8 cellular contexts compared by ENCODE assay signal in genomic region chr11:61477734-61478148, GRCh38. TPM values are rescaled to one million over a fixed set of nuclear protein-coding genes. Genes with fewer than 3 reads are reported as not detected.
DNase-seq lines count a peak whose midpoint lies in the region; ATAC-seq and TF ChIP-seq lines count a peak whose summit lies in the region.

No MANE protein-coding gene starts in this region.

- peaks cover 0 to 12% (median 7%) of the 10 kb centered on the region in 3 donors for H3K27me3 ChIP-seq in psoas muscle (ENCODE audit: insufficient read depth in 3 of 3, low read length in 2 of 3)

- TF ChIP-seq CTCF in GM10248 (IDR thresholded peaks at IDR 0.05; ENCODE audit: control extremely low read depth, extremely low read depth, low read depth, missing control alignments): peak; percentile 89
- peak; percentile 88 for TF ChIP-seq CTCF in fibroblast of villous mesenchyme (IDR thresholded peaks at IDR 0.05; ENCODE audit: insufficient read depth, low read depth, low read length)
- peak; percentile 96 for TF ChIP-seq CTCF in psoas muscle (IDR thresholded peaks at IDR 0.05)

- DNase-seq in GM10248 (ENCODE audit: extremely low spot score) (peak; percentile 82), NCI-H2227 (lab: John Stamatoyannopoulos, UW; ENCODE audit: unreplicated experiment) (peak; percentile 70), fibroblast of villous mesenchyme (ENCODE audit: low read depth) (peak; percentile 25), psoas muscle (peak; percentile 62 to 79), NCI-H1048 (lab: John Stamatoyannopoulos, UW) (no peak)
- peak; percentile 51 for DNase-seq in activated T-cell treated with anti-CD3 and anti-CD28 coated beads, Interleukin-2, amount 50 U/mL, for 4 hours

- H3K4me1 Mint-ChIP-seq in activated T-cell treated with anti-CD3 and anti-CD28 coated beads, Interleukin-2, amount 50 U/mL, for 4 hours (ENCODE audit: low read depth): peaks cover 7% of the 10 kb centered on the region

- H3K27ac ChIP-seq in psoas muscle: no peak overlapping the region

- H3K9me3 Mint-ChIP-seq in activated T-cell treated with anti-CD3 and anti-CD28 coated beads, Interleukin-2, amount 50 U/mL, for 4 hours: no peaks in the 10 kb centered on the region

- CTCF ChIA-PET in GM10248 (lab: Yijun Ruan, JAX): interaction anchor here (0.7 to 11.8 kb wide), 22 partner anchors 8 to 256 kb away, joined by 3 to 168 read pairs (median 6); partner anchors contain the start of gene LRRC10B

- peaks cover 11% of the 10 kb centered on the region for H3K4me1 ChIP-seq in psoas muscle

- H3K9me3 ChIP-seq in psoas muscle: peaks cover 3% of the 10 kb centered on the region

- peak; percentile 48 to 67 for ATAC-seq in activated T-cell treated with anti-CD3 and anti-CD28 coated beads, Interleukin-2, amount 50 U/mL, for 4 hours
- ATAC-seq in psoas muscle (peak; percentile 42 to 64 (median 55)), GM21825 (IDR thresholded peaks at IDR 0.05; ENCODE audit: unreplicated experiment) (no peak), HG03442 (IDR thresholded peaks at IDR 0.05; ENCODE audit: unreplicated experiment) (no peak)

- no peaks in the 10 kb centered on the region for H3K36me3 ChIP-seq in psoas muscle (ENCODE audit: insufficient read depth in 1 of 2, low read depth in 1 of 2)

- no peak overlapping the region for H3K4me3 Mint-ChIP-seq in activated T-cell treated with anti-CD3 and anti-CD28 coated beads, Interleukin-2, amount 50 U/mL, for 4 hours

- WGBS in psoas muscle, 3 donors: 1 to 3% (median 1%) methylated on average over 18 of the region's 18 CpGs

- POLR2A ChIA-PET in GM10248 (lab: Yijun Ruan, JAX): no interaction called here

- H3K4me3 ChIP-seq in fibroblast of villous mesenchyme (ENCODE audit: low read depth, low read length): no peak overlapping the region
- H3K4me3 ChIP-seq in psoas muscle: no peak overlapping the region

- H3K36me3 Mint-ChIP-seq in activated T-cell treated with anti-CD3 and anti-CD28 coated beads, Interleukin-2, amount 50 U/mL, for 4 hours (ENCODE audit: insufficient read depth): peaks cover 8% of the 10 kb centered on the region

- H3K27me3 Mint-ChIP-seq in activated T-cell treated with anti-CD3 and anti-CD28 coated beads, Interleukin-2, amount 50 U/mL, for 4 hours (ENCODE audit: low read depth): peaks cover 3% of the 10 kb centered on the region

- intact Hi-C loops in psoas muscle (cut with DNase I): loop anchor here (1.0 to 10.0 kb wide), 3 partner anchors 40 to 257 kb away; no protein-coding TSS in a partner anchor

RNA-seq across cellular contexts. Expression of gene LRRC10B, which starts 30.8 kb away (rescaled TPM):
- total RNA-seq in activated T-cell treated with anti-CD3 and anti-CD28 coated beads, Interleukin-2, amount 50 U/mL, for 4 hours: not detected
- total RNA-seq in fibroblast of villous mesenchyme (not detected in 2 replicates), psoas muscle (under 1 TPM in 3 of 4 donors, not detected in 1; 0.27 to 0.69 (median 0.64) TPM)
- polyA plus RNA-seq in psoas muscle: 1 to 10 TPM in 1 of 3 donors, under 1 TPM in 2; 0.24 to 2.1 (median 0.40) TPM

RNA-seq across cellular contexts. Expression of gene SDHAF2, which starts 47.8 kb away (rescaled TPM):
- 10 to 100 TPM; 48.4 to 55.8 (median 49.3) TPM for total RNA-seq in activated T-cell treated with anti-CD3 and anti-CD28 coated beads, Interleukin-2, amount 50 U/mL, for 4 hours
- 36.4 and 37.6 TPM in 2 replicates for total RNA-seq in fibroblast of villous mesenchyme
- total RNA-seq in psoas muscle: 10 to 100 TPM; 29.4 to 45.2 (median 33.7) TPM
- 100 to 1,000 TPM in 1 of 3 donors, 10 to 100 TPM in 2; 52.7 to 103 (median 84.4) TPM for polyA plus RNA-seq in psoas muscle

RNA-seq across cellular contexts. Expression of gene CPSF7, which starts 48.0 kb away (rescaled TPM):
- total RNA-seq in activated T-cell treated with anti-CD3 and anti-CD28 coated beads, Interleukin-2, amount 50 U/mL, for 4 hours: 100 to 1,000 TPM; 131 to 142 (median 138) TPM
- total RNA-seq in fibroblast of villous mesenchyme (28.3 and 33.2 TPM in 2 replicates), psoas muscle (10 to 100 TPM; 51.1 to 66.2 (median 55.4) TPM)
- 10 to 100 TPM; 28.2 to 48.2 (median 39.9) TPM for polyA plus RNA-seq in psoas muscle

Comparison
In these comparisons a context has a peak if more than half of its experiments do, and no peak if none do; other contexts are left out.
1. ATAC-seq: peak in activated T-cell treated with anti-CD3 and anti-CD28 coated beads, Interleukin-2, amount 50 U/mL, for 4 hours (2 of 2) and psoas muscle (4 of 4); none in GM21825 (single experiment) and HG03442 (single experiment).
2. Peak in every context shown above with its lines, with median percentiles within 50 percentile points of each other: CTCF ChIP-seq.